ENCODE assay signal across 8 cellular contexts in genomic region chr20:41692479-41693135, GRCh38.
DNase-seq lines count a peak whose midpoint lies in the region; ATAC-seq and TF ChIP-seq lines count a peak whose summit lies in the region.

No MANE protein-coding gene starts in this region.

- H4K20me1 ChIP-seq in neural cell (ENCODE audit: insufficient read depth), result no peaks in the 10 kb centered on the region

- TF ChIP-seq CTCF in Caco-2 (IDR thresholded peaks at IDR 0.05; ENCODE audit: insufficient read depth in 1 of 2, low read depth in 1 of 2, low read length in 1 of 2, severe bottlenecking in 1 of 2, unreplicated experiment in 1 of 2) (no peak), RWPE1 (conservative IDR thresholded peaks at IDR 0.05; ENCODE audit: low read depth) (no peak), foreskin fibroblast (IDR thresholded peaks at IDR 0.05; ENCODE audit: low read depth, low read length) (no peak), neural cell (IDR thresholded peaks at IDR 0.05; ENCODE audit: poor library complexity, severe bottlenecking) (no peak)

- DNase-seq in Caco-2 (peak; percentile 88 to 93), HuH-7 (ENCODE audit: low spot score) (peak; percentile 65), RWPE1 (ENCODE audit: low spot score) (peak; percentile 62), activated gamma-delta T cell (lab: John Stamatoyannopoulos, UW) (peak; percentile 29), foreskin fibroblast (peak; percentile 54 to 83)
- peak; percentile 69 to 72 for DNase-seq in stimulated activated naive CD8-positive, alpha-beta T cell treated with anti-CD3 and anti-CD28 coated beads, Interleukin-15, amount 100 ng/mL, for 72 hours

- peak overlapping the region; percentile 77 for H3K27ac ChIP-seq in RWPE1
- H3K27ac ChIP-seq in neural cell (ENCODE audit: low read length), result peak overlapping the region; percentile 77

- H3K4me1 ChIP-seq in Caco-2, result peaks cover 16% of the 10 kb centered on the region

- H3K4me3 ChIP-seq in Caco-2 (ENCODE audit: low read depth, low read length) (peak overlapping the region; percentile 43), foreskin fibroblast (ENCODE audit: low read depth in 1 of 2, low read length in 2 of 2) (peak overlapping the region; percentile 84 to 95), neural cell (ENCODE audit: low read length) (peak overlapping the region; percentile 81)

- TF ChIP-seq RAD21 in neural cell (conservative IDR thresholded peaks at IDR 0.05), result no peak

- H3K9me3 Mint-ChIP-seq in Caco-2 (ENCODE audit: unreplicated experiment), result no peaks in the 10 kb centered on the region
- H3K9me3 Mint-ChIP-seq in stimulated activated naive CD8-positive, alpha-beta T cell treated with anti-CD3 and anti-CD28 coated beads, Interleukin-15, amount 100 ng/mL, for 72 hours, result no peaks in the 10 kb centered on the region

- H3K4me1 Mint-ChIP-seq in Caco-2 (ENCODE audit: low read depth, unreplicated experiment), result peaks cover 16% of the 10 kb centered on the region
- H3K4me1 Mint-ChIP-seq in stimulated activated naive CD8-positive, alpha-beta T cell treated with anti-CD3 and anti-CD28 coated beads, Interleukin-15, amount 100 ng/mL, for 72 hours, result peaks cover 22% of the 10 kb centered on the region

- H3K4me2 ChIP-seq in neural cell (ENCODE audit: low read length), result peak overlapping the region; percentile 63

- TF ChIP-seq EP300 in neural cell (conservative IDR thresholded peaks at IDR 0.05; ENCODE audit: poor library complexity, severe bottlenecking), result no peak

- H3K9ac ChIP-seq in neural cell (ENCODE audit: low read length), result peak overlapping the region; percentile 81

- H3K27me3 ChIP-seq in Caco-2 (replicated peaks; ENCODE audit: control insufficient read depth, insufficient read depth, low read length) (no peaks in the 10 kb centered on the region), neural cell (ENCODE audit: insufficient read depth, low read depth, low read length) (no peaks in the 10 kb centered on the region)

- peak; percentile 55 for ATAC-seq in GM21515 (IDR thresholded peaks at IDR 0.05; ENCODE audit: unreplicated experiment)
- peak; percentile 70 for ATAC-seq in stimulated activated naive CD8-positive, alpha-beta T cell treated with anti-CD3 and anti-CD28 coated beads, Interleukin-15, amount 100 ng/mL, for 72 hours

- H3K9me3 ChIP-seq in Caco-2 (no peaks in the 10 kb centered on the region), neural cell (ENCODE audit: low read length) (no peaks in the 10 kb centered on the region)

- H3K36me3 Mint-ChIP-seq in Caco-2 (ENCODE audit: insufficient read depth, unreplicated experiment), result peaks cover 5% of the 10 kb centered on the region

- no TSS peak for BruUV-seq in Caco-2 (replicated peaks; lab: Mats Ljungman, UMichigan)

- H3K9me2 ChIP-seq in neural cell (ENCODE audit: insufficient read depth, low read length), result no peaks in the 10 kb centered on the region

- CTCF ChIA-PET in Caco-2 (lab: Charles Lee) (interaction anchor here (0.6 to 4.8 kb wide), 18 partner anchors 9 to 1765 kb away, joined by 3 to 35 read pairs (median 4); partner anchors contain the start of genes CHD6 and SRSF6), RWPE1 (lab: Yijun Ruan, JAX) (interaction anchor here (0.5 to 2.1 kb wide), 6 partner anchors 11 to 1499 kb away, joined by 3 to 6 read pairs (median 4); no protein-coding TSS in a partner anchor)

- H3K36me3 ChIP-seq in Caco-2 (ENCODE audit: control insufficient read depth, insufficient read depth, low read length) (no peaks in the 10 kb centered on the region), neural cell (ENCODE audit: insufficient read depth, low read length) (no peaks in the 10 kb centered on the region)

- no peaks in the 10 kb centered on the region for H3K79me2 ChIP-seq in neural cell (replicated peaks; ENCODE audit: insufficient read depth, low read length)

- peak overlapping the region; percentile 86 for H3K4me3 Mint-ChIP-seq in Caco-2 (ENCODE audit: unreplicated experiment)
- H3K4me3 Mint-ChIP-seq in stimulated activated naive CD8-positive, alpha-beta T cell treated with anti-CD3 and anti-CD28 coated beads, Interleukin-15, amount 100 ng/mL, for 72 hours, result peak overlapping the region; percentile 86 to 93

- intact Hi-C loops in Caco-2 (cut with micrococcal nuclease; ENCODE audit: unreplicated experiment), result loop anchor here (1.0 to 2.0 kb wide), 4 partner anchors 42 to 352 kb away; partner anchors contain the start of genes CHD6 and LPIN3

- H3F3A ChIP-seq in neural cell (ENCODE audit: insufficient read depth, low read length, poor library complexity, severe bottlenecking), result no peaks in the 10 kb centered on the region

- peak overlapping the region; percentile 92 for H2AFZ ChIP-seq in neural cell (ENCODE audit: low read depth, low read length)

- peaks cover under 1% of the 10 kb centered on the region for H3K27me3 Mint-ChIP-seq in Caco-2 (ENCODE audit: insufficient read depth, unreplicated experiment)
- H3K27me3 Mint-ChIP-seq in stimulated activated naive CD8-positive, alpha-beta T cell treated with anti-CD3 and anti-CD28 coated beads, Interleukin-15, amount 100 ng/mL, for 72 hours, result peaks cover 3% of the 10 kb centered on the region

- POLR2A ChIA-PET in Caco-2 (lab: Charles Lee), result interaction anchor here (0.6 to 1.7 kb wide), 5 partner anchors 42 to 1765 kb away, joined by 3 to 11 read pairs (median 7); partner anchors contain the start of gene CHD6
- POLR2A ChIA-PET in RWPE1 (lab: Yijun Ruan, JAX; ENCODE audit: low non-redundant PET), result interaction anchor here (0.6 to 1.3 kb wide), 3 partner anchors 75 to 1439 kb away, joined by 3 to 4 read pairs (median 4); partner anchors contain the start of genes CHD6 and LPIN3

- peak overlapping the region; percentile 90 for H3K27ac Mint-ChIP-seq in Caco-2 (ENCODE audit: unreplicated experiment)
- peak overlapping the region; percentile 95 to 99 for H3K27ac Mint-ChIP-seq in stimulated activated naive CD8-positive, alpha-beta T cell treated with anti-CD3 and anti-CD28 coated beads, Interleukin-15, amount 100 ng/mL, for 72 hours

TF ChIP-seq in neural cell, 6 proteins besides CTCF, POLR2A, EP300 and RAD21:
- TF ChIP-seq TAF1 (IDR thresholded peaks at IDR 0.05; ENCODE audit: low read depth) (no peak), SMC3 (conservative IDR thresholded peaks at IDR 0.05; ENCODE audit: poor library complexity) (no peak), POLR2AphosphoS5 (IDR thresholded peaks at IDR 0.05) (no peak), REST (IDR thresholded peaks at IDR 0.05; ENCODE audit: borderline replicate concordance) (no peak), EZH2 (IDR thresholded peaks at IDR 0.05; ENCODE audit: borderline replicate concordance, insufficient read depth, low read length, poor library complexity, severe bottlenecking) (no peak), MXI1 (conservative IDR thresholded peaks at IDR 0.05; ENCODE audit: poor library complexity, severe bottlenecking) (no peak)

Comparison
In these comparisons a context has a peak if more than half of its experiments do, and no peak if none do; other contexts are left out.
1. Peak in every context shown above with its lines: DNase-seq, ATAC-seq, H3K4me3 ChIP-seq and H3K27ac ChIP-seq.
2. DNase-seq: peak in every context shown above with its lines; median percentile 90 in Caco-2; 70 in stimulated activated naive CD8-positive, alpha-beta T cell treated with anti-CD3 and anti-CD28 coated beads, Interleukin-15, amount 100 ng/mL, for 72 hours; 68 in foreskin fibroblast; 65 in HuH-7; 62 in RWPE1; 29 in activated gamma-delta T cell.